Comparison of ENCODE assay signal across 1 cellular context in genomic region chr6:12485837-12486236, GRCh38.
TF ChIP-seq lines count a peak whose summit lies in the region.

No MANE protein-coding gene starts in this region.

TF ChIP-seq in HCT116, 20 proteins besides CTCF, POLR2A, EP300 and RAD21:
- TF ChIP-seq EGR1 (IDR thresholded peaks at IDR 0.05; ENCODE audit: low read depth) = no peak
- TF ChIP-seq FOSL1 (IDR thresholded peaks at IDR 0.05; ENCODE audit: low read depth) = no peak
- no peak for TF ChIP-seq SP1 (IDR thresholded peaks at IDR 0.05; ENCODE audit: low read depth)
- no peak for TF ChIP-seq JUND (IDR thresholded peaks at IDR 0.05)
- no peak for TF ChIP-seq ELF1 (IDR thresholded peaks at IDR 0.05; ENCODE audit: borderline replicate concordance, low read depth)
- TF ChIP-seq ZBTB33 (IDR thresholded peaks at IDR 0.05; ENCODE audit: extremely low read depth, insufficient replicate concordance, low read length) = no peak
- no peak for TF ChIP-seq TCF7L2 (IDR thresholded peaks at IDR 0.05; ENCODE audit: borderline replicate concordance, extremely low read depth, insufficient read depth, insufficient read length)
- TF ChIP-seq CBX3 (IDR thresholded peaks at IDR 0.05; ENCODE audit: low read depth) = no peak
- TF ChIP-seq, protein P1, sequence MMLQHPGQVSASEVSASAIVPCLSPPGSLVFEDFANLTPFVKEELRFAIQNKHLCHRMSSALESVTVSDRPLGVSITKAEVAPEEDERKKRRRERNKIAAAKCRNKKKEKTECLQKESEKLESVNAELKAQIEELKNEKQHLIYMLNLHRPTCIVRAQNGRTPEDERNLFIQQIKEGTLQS (IDR thresholded peaks at IDR 0.05) = no peak
- TF ChIP-seq MAX (IDR thresholded peaks at IDR 0.05) = no peak
- TF ChIP-seq EZH2phosphoT487 (IDR thresholded peaks at IDR 0.05; ENCODE audit: borderline replicate concordance) = no peak
- TF ChIP-seq ZNF274 (IDR thresholded peaks at IDR 0.05; ENCODE audit: low read depth, low read length) = no peak
- TF ChIP-seq YY1 (IDR thresholded peaks at IDR 0.05; ENCODE audit: extremely low read depth, insufficient replicate concordance, low read depth, low read length) = no peak
- TF ChIP-seq REST (IDR thresholded peaks at IDR 0.05; ENCODE audit: low read depth) = no peak
